ENCODE assay signal across 9 cellular contexts in genomic region chr6:149319413-149319812, GRCh38. TPM values are rescaled to one million over a fixed set of nuclear protein-coding genes. Genes with fewer than 3 reads are reported as not detected.
DNase-seq lines count a peak whose midpoint lies in the region; ATAC-seq and TF ChIP-seq lines count a peak whose summit lies in the region.
"Had no signal": no experiment of that assay in that cellular context is flagged by ENCODE, and none has a peak within 500 bp of the region (broad histone marks: within the 10 kb centered on the region; RNA-seq: fewer than 3 reads in every experiment).

No MANE protein-coding gene starts in this region.

- H3K4me3 ChIP-seq in DND-41 (ENCODE audit: low read depth in 1 of 2, low read length in 2 of 2) = peak overlapping the region; percentile 30 to 62; a peak in 3 of 4 replicates
- peak overlapping the region; percentile 100 for H3K4me3 ChIP-seq in SJCRH30
- peak overlapping the region in 3 of 4 donors; percentile 84 to 97 (median 96) for H3K4me3 ChIP-seq in esophagus squamous epithelium
- peak overlapping the region; percentile 97 for H3K4me3 ChIP-seq in psoas muscle

- no peak for DNase-seq in DND-41
- DNase-seq in SJCRH30 = no peak
- no peak for DNase-seq in esophagus squamous epithelium (lab: John Stamatoyannopoulos, UW)
- DNase-seq in psoas muscle = no peak
- DNase-seq in amniotic stem cell (lab: John Stamatoyannopoulos, UW) = no peak
- DNase-seq in NCI-H1105 treated with DMSO at 0.1 percent for 48 hours (lab: John Stamatoyannopoulos, UW) = no peak
- no peak for DNase-seq in RPMI8226

- peaks cover 2% of the 10 kb centered on the region; the same call in 1 of the 2 replicates for H3K36me3 ChIP-seq in DND-41 (ENCODE audit: insufficient read depth, low read length)
- no peaks in the 10 kb centered on the region for H3K36me3 ChIP-seq in SJCRH30
- no peaks in the 10 kb centered on the region for H3K36me3 ChIP-seq in esophagus squamous epithelium
- no peaks in the 10 kb centered on the region for H3K36me3 ChIP-seq in psoas muscle (ENCODE audit: insufficient read depth in 1 of 2, low read depth in 1 of 2)

- H3K4me2 ChIP-seq in DND-41 (ENCODE audit: insufficient read depth, low read length) = peak overlapping the region; percentile 73

- WGBS in esophagus squamous epithelium, 2 donors = 7 to 15% methylated on average over 3 of the region's 3 CpGs
- WGBS in psoas muscle, 3 donors = 23 to 39% (median 35%) methylated on average over 3 of the region's 3 CpGs

- H2AFZ ChIP-seq in DND-41 (ENCODE audit: low read depth, low read length) = no peak overlapping the region

- ATAC-seq in DND-41 (ENCODE audit: insufficient read depth, low read depth) = no peak
- ATAC-seq in psoas muscle = no peak
- no peak for ATAC-seq in GM19023 (IDR thresholded peaks at IDR 0.05; ENCODE audit: unreplicated experiment)
- ATAC-seq: mucosa of descending colon had no signal

- peaks cover 65% of the 10 kb centered on the region for H3K4me1 ChIP-seq in DND-41 (ENCODE audit: insufficient read depth, low read length)
- peaks cover 3% of the 10 kb centered on the region; the same call in 1 of the 2 replicates for H3K4me1 ChIP-seq in SJCRH30
- H3K4me1 ChIP-seq in esophagus squamous epithelium = peaks cover 0 to 57% (median 8%) of the 10 kb centered on the region in 3 donors
- H3K4me1 ChIP-seq in psoas muscle = peaks cover 43% of the 10 kb centered on the region

- peaks cover 31% of the 10 kb centered on the region for H4K20me1 ChIP-seq in DND-41 (ENCODE audit: insufficient read depth, low read length)

- no peaks in the 10 kb centered on the region for H3K27me3 ChIP-seq in DND-41 (ENCODE audit: insufficient read depth, low read length, poor library complexity)
- H3K27me3 ChIP-seq in SJCRH30 = no peaks in the 10 kb centered on the region
- H3K27me3 ChIP-seq in esophagus squamous epithelium = peaks cover 0 to 13% (median 0%) of the 10 kb centered on the region in 4 donors
- H3K27me3 ChIP-seq in psoas muscle (ENCODE audit: insufficient read depth in 3 of 3, low read length in 2 of 3) = no peaks in the 10 kb centered on the region

- peak overlapping the region; percentile 82; the same call in 1 of the 2 replicates for H3K27ac ChIP-seq in DND-41 (ENCODE audit: low read length)
- no peak overlapping the region for H3K27ac ChIP-seq in SJCRH30
- H3K27ac ChIP-seq in esophagus squamous epithelium = peak overlapping the region in 3 of 4 donors; percentile 97 to 98 (median 97)
- peak overlapping the region; percentile 97 for H3K27ac ChIP-seq in psoas muscle

- intact Hi-C loops in esophagus squamous epithelium (cut with DNase I) (no loop called here), psoas muscle (cut with DNase I) (loop anchor here (5.0 kb wide), 2 partner anchors 93 to 237 kb away; no protein-coding TSS in a partner anchor)

- H3K9me3 ChIP-seq in DND-41 (ENCODE audit: insufficient read depth, low read length, severe bottlenecking) (no peaks in the 10 kb centered on the region), SJCRH30 (replicated peaks) (no peaks in the 10 kb centered on the region), esophagus squamous epithelium (no peaks in the 10 kb centered on the region), psoas muscle (no peaks in the 10 kb centered on the region)
- H3K9me3 ChIP-seq: mucosa of descending colon had no signal

- H3K9ac ChIP-seq in DND-41 (ENCODE audit: low read depth, low read length) = peak overlapping the region; percentile 93

- TF ChIP-seq POLR2A in esophagus squamous epithelium (IDR thresholded peaks at IDR 0.05) = no peak

- TF ChIP-seq CTCF in DND-41 (IDR thresholded peaks at IDR 0.05; ENCODE audit: borderline replicate concordance, extremely low read depth, low read length, poor library complexity, severe bottlenecking) (no peak), esophagus squamous epithelium (IDR thresholded peaks at IDR 0.05) (no peak), psoas muscle (IDR thresholded peaks at IDR 0.05) (no peak)

- H3K79me2 ChIP-seq in DND-41 (ENCODE audit: insufficient read depth, low read length) = peaks cover 70% of the 10 kb centered on the region

RNA-seq across cellular contexts. Expression of gene TAB2, which starts 1.9 kb away (rescaled TPM):
- 33.8 and 37.6 TPM in 2 replicates for total RNA-seq in SJCRH30 (2014; rRNA removed; shearing (Covaris generic))
- total RNA-seq in esophagus squamous epithelium = 10 to 100 TPM; 27.6 to 47.1 (median 31.0) TPM
- total RNA-seq in psoas muscle = 10 to 100 TPM; 44.3 to 72.2 (median 63.7) TPM
- 10 to 100 TPM; 35.9 to 86.0 (median 54.4) TPM for polyA plus RNA-seq in psoas muscle

Comparison
In these comparisons a context has a peak if more than half of its experiments do, and no peak if none do; other contexts are left out.
1. H3K4me3 ChIP-seq: peak in every context shown above with its lines; median percentile 100 in SJCRH30; 97 in psoas muscle; 96 in esophagus squamous epithelium; 46 in DND-41.